1 cellular context compared by ENCODE assay signal in the genomic region with DNA sequence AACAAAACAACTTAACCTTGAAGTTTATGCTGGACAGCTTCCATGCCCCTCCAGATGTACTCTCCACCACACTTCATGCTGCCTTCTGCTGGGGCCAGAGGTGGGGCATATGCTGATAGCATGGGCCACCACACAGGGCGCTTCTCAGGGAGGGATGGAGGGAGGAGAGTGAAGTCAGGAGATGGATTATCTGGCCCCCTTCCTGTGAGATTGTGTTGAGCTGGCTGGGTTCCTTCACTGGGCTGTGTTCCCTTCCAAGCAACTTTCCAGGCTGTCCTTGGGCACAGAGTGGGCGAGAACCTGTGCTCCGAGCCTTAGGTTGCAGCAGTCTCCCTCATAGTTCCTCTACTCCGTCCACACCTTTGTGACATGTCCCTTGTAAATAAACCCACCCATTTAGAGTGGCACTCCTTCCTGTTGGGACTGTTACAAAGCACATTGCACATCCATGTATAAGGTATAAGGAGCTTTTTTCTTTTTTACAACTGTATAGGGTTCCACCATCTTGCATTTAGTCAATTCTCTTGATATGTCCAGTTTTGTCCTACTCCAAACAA.
TF ChIP-seq lines count a peak whose summit lies in the region.

No MANE protein-coding gene starts in this region.

TF ChIP-seq in K562, 482 proteins besides CTCF, POLR2A, EP300 and RAD21 (continued from another document):
- TF ChIP-seq, protein P1, sequence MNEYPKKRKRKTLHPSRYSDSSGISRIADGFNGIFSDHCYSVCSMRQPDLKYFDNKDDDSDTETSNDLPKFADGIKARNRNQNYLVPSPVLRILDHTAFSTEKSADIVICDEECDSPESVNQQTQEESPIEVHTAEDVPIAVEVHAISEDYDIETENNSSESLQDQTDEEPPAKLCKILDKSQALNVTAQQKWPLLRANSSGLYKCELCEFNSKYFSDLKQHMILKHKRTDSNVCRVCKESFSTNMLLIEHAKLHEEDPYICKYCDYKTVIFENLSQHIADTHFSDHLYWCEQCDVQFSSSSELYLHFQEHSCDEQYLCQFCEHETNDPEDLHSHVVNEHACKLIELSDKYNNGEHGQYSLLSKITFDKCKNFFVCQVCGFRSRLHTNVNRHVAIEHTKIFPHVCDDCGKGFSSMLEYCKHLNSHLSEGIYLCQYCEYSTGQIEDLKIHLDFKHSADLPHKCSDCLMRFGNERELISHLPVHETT (CRISPR knock-in tag; conservative IDR thresholded peaks at IDR 0.05 in 1 of 2, IDR thresholded peaks at IDR 0.05 in 1 of 2): no peak
- TF ChIP-seq, protein P2, sequence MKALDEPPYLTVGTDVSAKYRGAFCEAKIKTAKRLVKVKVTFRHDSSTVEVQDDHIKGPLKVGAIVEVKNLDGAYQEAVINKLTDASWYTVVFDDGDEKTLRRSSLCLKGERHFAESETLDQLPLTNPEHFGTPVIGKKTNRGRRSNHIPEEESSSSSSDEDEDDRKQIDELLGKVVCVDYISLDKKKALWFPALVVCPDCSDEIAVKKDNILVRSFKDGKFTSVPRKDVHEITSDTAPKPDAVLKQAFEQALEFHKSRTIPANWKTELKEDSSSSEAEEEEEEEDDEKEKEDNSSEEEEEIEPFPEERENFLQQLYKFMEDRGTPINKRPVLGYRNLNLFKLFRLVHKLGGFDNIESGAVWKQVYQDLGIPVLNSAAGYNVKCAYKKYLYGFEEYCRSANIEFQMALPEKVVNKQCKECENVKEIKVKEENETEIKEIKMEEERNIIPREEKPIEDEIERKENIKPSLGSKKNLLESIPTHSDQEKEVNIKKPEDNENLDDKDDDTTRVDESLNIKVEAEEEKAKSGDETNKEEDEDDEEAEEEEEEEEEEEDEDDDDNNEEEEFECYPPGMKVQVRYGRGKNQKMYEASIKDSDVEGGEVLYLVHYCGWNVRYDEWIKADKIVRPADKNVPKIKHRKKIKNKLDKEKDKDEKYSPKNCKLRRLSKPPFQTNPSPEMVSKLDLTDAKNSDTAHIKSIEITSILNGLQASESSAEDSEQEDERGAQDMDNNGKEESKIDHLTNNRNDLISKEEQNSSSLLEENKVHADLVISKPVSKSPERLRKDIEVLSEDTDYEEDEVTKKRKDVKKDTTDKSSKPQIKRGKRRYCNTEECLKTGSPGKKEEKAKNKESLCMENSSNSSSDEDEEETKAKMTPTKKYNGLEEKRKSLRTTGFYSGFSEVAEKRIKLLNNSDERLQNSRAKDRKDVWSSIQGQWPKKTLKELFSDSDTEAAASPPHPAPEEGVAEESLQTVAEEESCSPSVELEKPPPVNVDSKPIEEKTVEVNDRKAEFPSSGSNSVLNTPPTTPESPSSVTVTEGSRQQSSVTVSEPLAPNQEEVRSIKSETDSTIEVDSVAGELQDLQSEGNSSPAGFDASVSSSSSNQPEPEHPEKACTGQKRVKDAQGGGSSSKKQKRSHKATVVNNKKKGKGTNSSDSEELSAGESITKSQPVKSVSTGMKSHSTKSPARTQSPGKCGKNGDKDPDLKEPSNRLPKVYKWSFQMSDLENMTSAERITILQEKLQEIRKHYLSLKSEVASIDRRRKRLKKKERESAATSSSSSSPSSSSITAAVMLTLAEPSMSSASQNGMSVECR (CRISPR knock-in tag; IDR thresholded peaks at IDR 0.05): no peak
- TF ChIP-seq, protein P3, sequence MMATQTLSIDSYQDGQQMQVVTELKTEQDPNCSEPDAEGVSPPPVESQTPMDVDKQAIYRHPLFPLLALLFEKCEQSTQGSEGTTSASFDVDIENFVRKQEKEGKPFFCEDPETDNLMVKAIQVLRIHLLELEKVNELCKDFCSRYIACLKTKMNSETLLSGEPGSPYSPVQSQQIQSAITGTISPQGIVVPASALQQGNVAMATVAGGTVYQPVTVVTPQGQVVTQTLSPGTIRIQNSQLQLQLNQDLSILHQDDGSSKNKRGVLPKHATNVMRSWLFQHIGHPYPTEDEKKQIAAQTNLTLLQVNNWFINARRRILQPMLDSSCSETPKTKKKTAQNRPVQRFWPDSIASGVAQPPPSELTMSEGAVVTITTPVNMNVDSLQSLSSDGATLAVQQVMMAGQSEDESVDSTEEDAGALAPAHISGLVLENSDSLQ (IDR thresholded peaks at IDR 0.05): no peak
- no peak for TF ChIP-seq HMG20A (CRISPR knock-in tag; conservative IDR thresholded peaks at IDR 0.05)
- TF ChIP-seq MEF2D (tag; conservative IDR thresholded peaks at IDR 0.05; ENCODE audit: low read depth): no peak
- TF ChIP-seq, protein P4, sequence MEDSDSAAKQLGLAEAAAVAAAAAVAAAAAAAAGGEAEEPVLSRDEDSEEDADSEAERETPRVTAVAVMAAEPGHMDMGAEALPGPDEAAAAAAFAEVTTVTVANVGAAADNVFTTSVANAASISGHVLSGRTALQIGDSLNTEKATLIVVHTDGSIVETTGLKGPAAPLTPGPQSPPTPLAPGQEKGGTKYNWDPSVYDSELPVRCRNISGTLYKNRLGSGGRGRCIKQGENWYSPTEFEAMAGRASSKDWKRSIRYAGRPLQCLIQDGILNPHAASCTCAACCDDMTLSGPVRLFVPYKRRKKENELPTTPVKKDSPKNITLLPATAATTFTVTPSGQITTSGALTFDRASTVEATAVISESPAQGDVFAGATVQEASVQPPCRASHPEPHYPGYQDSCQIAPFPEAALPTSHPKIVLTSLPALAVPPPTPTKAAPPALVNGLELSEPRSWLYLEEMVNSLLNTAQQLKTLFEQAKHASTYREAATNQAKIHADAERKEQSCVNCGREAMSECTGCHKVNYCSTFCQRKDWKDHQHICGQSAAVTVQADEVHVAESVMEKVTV (CRISPR knock-in tag; IDR thresholded peaks at IDR 0.05): no peak
- TF ChIP-seq GABPA (tag; conservative IDR thresholded peaks at IDR 0.05; ENCODE audit: low read depth): no peak
- TF ChIP-seq KAT2B (IDR thresholded peaks at IDR 0.05; ENCODE audit: low read depth, low read length): no peak
TF ChIP-seq in K562: peak in this region for 0.
